8 cellular contexts compared by ENCODE assay signal in genomic region chr19:14006085-14006765, GRCh38. TPM values are rescaled to one million over a fixed set of nuclear protein-coding genes. Genes with fewer than 3 reads are reported as not detected.
DNase-seq lines count a peak whose midpoint lies in the region; ATAC-seq, FAIRE-seq and TF ChIP-seq lines count a peak whose summit lies in the region.

Gene RFX1 (minus strand): TSS chr19:14006320. CDS start chr19:13993843, 12,477 bp downstream.

- H3K27ac ChIP-seq in SK-N-SH (ENCODE audit: low read depth in 2 of 2, low read length in 1 of 2), result peak within 1 kb of the TSS; percentile 93 to 94
- peak within 1 kb of the TSS; percentile 98 for H3K27ac ChIP-seq in subcutaneous abdominal adipose tissue (ENCODE audit: low read depth, low read length)

- peak; percentile 89 for FAIRE-seq in frontal cortex (lab: Jason Lieb, UNC)

- H3K9me3 ChIP-seq in SK-N-SH (no peaks in the 10 kb centered on the region), neuron (ENCODE audit: low read length) (no peaks in the 10 kb centered on the region), subcutaneous abdominal adipose tissue (ENCODE audit: control insufficient read depth in 5 of 5, low read length in 5 of 5) (no peaks in the 10 kb centered on the region)

- no peaks in the 10 kb centered on the region for H3K36me3 ChIP-seq in SK-N-SH (replicated peaks in 1 of 2; ENCODE audit: control insufficient read depth in 1 of 2, insufficient read depth in 2 of 2, low read length in 1 of 2)
- H3K36me3 ChIP-seq in neuron (ENCODE audit: insufficient read depth, low read length), result no peaks in the 10 kb centered on the region
- no peaks in the 10 kb centered on the region for H3K36me3 ChIP-seq in subcutaneous abdominal adipose tissue (ENCODE audit: control insufficient read depth in 5 of 5, insufficient read depth in 5 of 5, low read length in 5 of 5)

- H3K4me1 Mint-ChIP-seq in activated naive CD4-positive, alpha-beta T cell treated with anti-CD3 and anti-CD28 coated beads, Interleukin-2, amount 10 ng/mL, durations not matched to agents 7 days and 5 days, result peaks cover 53% of the 10 kb centered on the region

- peak; percentile 81 for ATAC-seq in HG02610 (IDR thresholded peaks at IDR 0.05; ENCODE audit: unreplicated experiment)

- TF ChIP-seq RAD21 in SK-N-SH (IDR thresholded peaks at IDR 0.05; ENCODE audit: low read length), result no peak

- POLR2A ChIA-PET in SK-N-SH (lab: Yijun Ruan, JAX), result interaction anchor here (0.8 to 1.6 kb wide), 5 partner anchors 12 to 65 kb away, joined by 3 to 5 read pairs (median 3); partner anchors contain the start of gene IL27RA

- H3K27me3 Mint-ChIP-seq in activated naive CD4-positive, alpha-beta T cell treated with anti-CD3 and anti-CD28 coated beads, Interleukin-2, amount 10 ng/mL, durations not matched to agents 7 days and 5 days, result no peaks in the 10 kb centered on the region

- H3F3A ChIP-seq in SK-N-SH (replicated peaks; ENCODE audit: insufficient read depth), result peaks cover 17% of the 10 kb centered on the region

- TF ChIP-seq CTCF in SK-N-SH (IDR thresholded peaks at IDR 0.05), result no peak

- TF ChIP-seq EP300 in SK-N-SH (IDR thresholded peaks at IDR 0.05; ENCODE audit: borderline replicate concordance in 1 of 2, low read depth in 1 of 2, low read length in 1 of 2), result no peak

- H3K4me1 ChIP-seq in SK-N-SH (ENCODE audit: control insufficient read depth in 1 of 2, insufficient read depth in 2 of 2, low read depth in 1 of 2, low read length in 1 of 2) (peaks cover 0 to 7% of the 10 kb centered on the region in 2 experiments; a peak in 1 of 4 replicates), neuron (ENCODE audit: insufficient read depth, low read length) (no peaks in the 10 kb centered on the region), subcutaneous abdominal adipose tissue (ENCODE audit: control insufficient read depth in 5 of 5, insufficient read depth in 5 of 5, low read length in 5 of 5) (peaks cover 8 to 35% (median 33%) of the 10 kb centered on the region in 5 donors)

- no peaks in the 10 kb centered on the region for H3K27me3 ChIP-seq in SK-N-SH (ENCODE audit: insufficient read depth)
- H3K27me3 ChIP-seq in neuron (ENCODE audit: insufficient read depth, low read length), result no peaks in the 10 kb centered on the region
- H3K27me3 ChIP-seq in subcutaneous abdominal adipose tissue (ENCODE audit: control insufficient read depth in 5 of 5, insufficient read depth in 4 of 5, low read length in 5 of 5), result no peaks in the 10 kb centered on the region

- peak within 1 kb of the TSS; percentile 86 for H3K4me3 Mint-ChIP-seq in activated naive CD4-positive, alpha-beta T cell treated with anti-CD3 and anti-CD28 coated beads, Interleukin-2, amount 10 ng/mL, durations not matched to agents 7 days and 5 days

- H3K36me3 Mint-ChIP-seq in activated naive CD4-positive, alpha-beta T cell treated with anti-CD3 and anti-CD28 coated beads, Interleukin-2, amount 10 ng/mL, durations not matched to agents 7 days and 5 days, result no peaks in the 10 kb centered on the region

- H3K4me2 ChIP-seq in SK-N-SH, result peak within 1 kb of the TSS; percentile 91

- H3K79me2 ChIP-seq in SK-N-SH (ENCODE audit: insufficient read depth), result peaks cover 4% of the 10 kb centered on the region; the same call in 1 of the 2 replicates

- CTCF ChIA-PET in SK-N-SH (lab: Yijun Ruan, JAX), result interaction anchor here (1.2 to 1.8 kb wide), 6 partner anchors 13 to 127 kb away, joined by 3 to 9 read pairs (median 3); partner anchors contain the start of genes IL27RA and RLN3
- CTCF ChIA-PET in activated naive CD4-positive, alpha-beta T cell treated with anti-CD3 and anti-CD28 coated beads, Interleukin-2, amount 10 ng/mL, durations not matched to agents 7 days and 5 days (lab: Charles Lee), result interaction anchor here (1.1 to 1.7 kb wide), 2 partner anchors 25 to 52 kb away, joined by 3 read pairs; partner anchors contain the start of gene IL27RA

- H3K4me3 ChIP-seq in SK-N-SH (ENCODE audit: low read depth in 2 of 2, low read length in 1 of 2), result peak within 1 kb of the TSS; percentile 61 to 73
- peak within 1 kb of the TSS; percentile 79 for H3K4me3 ChIP-seq in neuron (ENCODE audit: low read length)
- H3K4me3 ChIP-seq in subcutaneous abdominal adipose tissue (ENCODE audit: low read depth in 1 of 5, low read length in 5 of 5), result peak within 1 kb of the TSS; percentile 78 to 89 (median 86)

- H2AFZ ChIP-seq in SK-N-SH (ENCODE audit: low read depth), result peak within 1 kb of the TSS; percentile 93
- peak within 1 kb of the TSS; percentile 91 for H2AFZ ChIP-seq in neuron (ENCODE audit: low read depth, low read length)

- no peaks in the 10 kb centered on the region for H4K20me1 ChIP-seq in SK-N-SH (ENCODE audit: insufficient read depth)

- no peaks in the 10 kb centered on the region for H3K9me3 Mint-ChIP-seq in activated naive CD4-positive, alpha-beta T cell treated with anti-CD3 and anti-CD28 coated beads, Interleukin-2, amount 10 ng/mL, durations not matched to agents 7 days and 5 days

- peak within 1 kb of the TSS; percentile 96 for H3K27ac Mint-ChIP-seq in activated naive CD4-positive, alpha-beta T cell treated with anti-CD3 and anti-CD28 coated beads, Interleukin-2, amount 10 ng/mL, durations not matched to agents 7 days and 5 days

- H3K9me2 ChIP-seq in SK-N-SH, result no peaks in the 10 kb centered on the region

- 2% methylated on average over 29 of the region's 58 CpGs for WGBS in SK-N-SH (ENCODE audit: low lambda C conversion rate)

- DNase-seq in GF-D8 (lab: John Stamatoyannopoulos, UW), result peak; percentile 99
- DNase-seq in NCI-H1092 (lab: John Stamatoyannopoulos, UW), result peak; percentile 99
- peak; percentile 90 for DNase-seq in SK-N-SH
- peak; percentile 100 for DNase-seq in activated naive CD4-positive, alpha-beta T cell treated with anti-CD3 and anti-CD28 coated beads, Interleukin-2, amount 10 ng/mL, durations not matched to agents 7 days and 5 days
- peak; percentile 86 to 95 for DNase-seq in frontal cortex (ENCODE audit: low spot score in 2 of 2)

- H3K9ac ChIP-seq in SK-N-SH (peak within 1 kb of the TSS; percentile 100), subcutaneous abdominal adipose tissue (ENCODE audit: low read length in 5 of 5) (peak within 1 kb of the TSS; percentile 77 to 97 (median 92))

TF ChIP-seq in SK-N-SH, 30 proteins besides CTCF, POLR2A, EP300 and RAD21 (continues in another document):
- TF ChIP-seq TCF12 (IDR thresholded peaks at IDR 0.05) (no peak), SMC3 (IDR thresholded peaks at IDR 0.05; ENCODE audit: low read depth, low read length) (no peak), MXI1 (IDR thresholded peaks at IDR 0.05; ENCODE audit: low read depth, low read length) (peak; percentile 98), JUND (IDR thresholded peaks at IDR 0.05) (no peak), USF1 (IDR thresholded peaks at IDR 0.05; ENCODE audit: borderline replicate concordance, low read depth) (no peak), RFX5 (IDR thresholded peaks at IDR 0.05; ENCODE audit: low read length) (no peak), RXRA (IDR thresholded peaks at IDR 0.05; ENCODE audit: borderline replicate concordance, low read depth) (no peak), SIN3A (IDR thresholded peaks at IDR 0.05; ENCODE audit: borderline replicate concordance, low read depth, low read length) (no peak), YY1 (IDR thresholded peaks at IDR 0.05; ENCODE audit: low read depth) (peak; percentile 22), PBX3 (IDR thresholded peaks at IDR 0.05) (peak; percentile 100), TEAD4 (IDR thresholded peaks at IDR 0.05; ENCODE audit: borderline replicate concordance, insufficient read depth) (no peak), EZH2phosphoT487 (IDR thresholded peaks at IDR 0.05; ENCODE audit: borderline replicate concordance, low read depth) (no peak), MAX (IDR thresholded peaks at IDR 0.05; ENCODE audit: low read depth) (no peak), FOXJ3 (CRISPR knock-in tag; IDR thresholded peaks at IDR 0.05) (no peak), TAF1 (IDR thresholded peaks at IDR 0.05; ENCODE audit: borderline replicate concordance, low read depth, low read length) (no peak), IRF3 (IDR thresholded peaks at IDR 0.05; ENCODE audit: low read depth, low read length) (peak; percentile 97), ELF1 (IDR thresholded peaks at IDR 0.05) (peak; percentile 43; the same call in 1 of the 2 replicates), GABPA (IDR thresholded peaks at IDR 0.05; ENCODE audit: low read depth) (peak; percentile 60), GATA2 (CRISPR knock-in tag; IDR thresholded peaks at IDR 0.05) (no peak)

RNA-seq across cellular contexts. Expression of gene RFX1, which starts in this region (rescaled TPM):
- 0.54 and 1.5 TPM in 2 replicates for polyA plus RNA-seq in SK-N-SH (2012; rRNA removed)
- 0.64 and 1.2 TPM in 2 replicates for polyA plus RNA-seq in SK-N-SH (2012; cell fraction: cytosol; rRNA removed)
- 6.2 and 9.3 TPM in 2 replicates for polyA plus RNA-seq in SK-N-SH (2012; cell fraction: nucleus; rRNA removed)
- total RNA-seq in frontal cortex, result 1.2 TPM

Comparison
In these comparisons a context has a peak if more than half of its experiments do, and no peak if none do; other contexts are left out.
1. Peak in every context shown above with its lines: DNase-seq, ATAC-seq, H3K4me3 ChIP-seq and H3K27ac ChIP-seq.